24 cellular contexts compared by ENCODE assay signal in genomic region chr5:57581772-57582171, GRCh38.
DNase-seq lines count a peak whose midpoint lies in the region; ATAC-seq, FAIRE-seq and TF ChIP-seq lines count a peak whose summit lies in the region.
"Had no signal": no experiment of that assay in that cellular context is flagged by ENCODE, and none has a peak within 500 bp of the region (broad histone marks: within the 10 kb centered on the region; RNA-seq: fewer than 3 reads in every experiment).

No MANE protein-coding gene starts in this region.

- TF ChIP-seq CTCF in A549 (IDR thresholded peaks at IDR 0.05): no peak

- DNase-seq in A549 (ENCODE audit: low read depth in 1 of 2, low spot score in 1 of 2): no peak
- DNase-seq in astrocyte of the hippocampus (ENCODE audit: low read depth, low spot score): peak; percentile 52
- DNase-seq in mesenchymal stem cell: no peak
- DNase-seq in stromal cell of bone marrow (ENCODE audit: low read depth): peak; percentile 41
- no peak for DNase-seq in NCI-H2081 (lab: John Stamatoyannopoulos, UW)
- DNase-seq in NCI-H1436 (lab: John Stamatoyannopoulos, UW): no peak
- DNase-seq in HT-29 (ENCODE audit: low spot score): no peak
- DNase-seq: 8988T, DMS153, DND-41, Karpas-422, NCI-H1092, NCI-H1436 treated with DMSO at 0.1 percent for 48 hours, NCI-H187 treated with DMSO at 0.1 percent for 48 hours, NCI-H2107, NCI-H446, NCI-H526, PC-9 had no signal

- CTCF ChIA-PET in A549 (lab: Yijun Ruan, JAX): no interaction called here

- H3K4me2 ChIP-seq in A549: no peak overlapping the region
- no peak overlapping the region for H3K4me2 ChIP-seq in mesenchymal stem cell (ENCODE audit: low read length, poor library complexity, severe bottlenecking)
- H3K4me2 ChIP-seq: PC-9 had no signal

- no peak overlapping the region for H3K18ac ChIP-seq in mesenchymal stem cell (ENCODE audit: low read depth in 1 of 2, low read length in 2 of 2)

- H2BK12ac ChIP-seq in mesenchymal stem cell (ENCODE audit: low read length in 2 of 2): no peak overlapping the region

- H3K36me3 ChIP-seq in mesenchymal stem cell (ENCODE audit: control insufficient read depth in 1 of 2, insufficient read depth in 2 of 2, low read depth in 1 of 2, low read length in 2 of 2): no peaks in the 10 kb centered on the region
- H3K36me3 ChIP-seq: SJSA1 had no signal

- FAIRE-seq in A549 (lab: Jason Lieb, UNC): no peak
- FAIRE-seq: GM12892, GM19239, H54 had no signal

- H3K9me3 ChIP-seq in A549: no peaks in the 10 kb centered on the region
- no peaks in the 10 kb centered on the region for H3K9me3 ChIP-seq in mesenchymal stem cell (ENCODE audit: control insufficient read depth, low read length)
- H3K9me3 ChIP-seq: SJSA1 had no signal

- 90% methylated on average over 2 of the region's 2 CpGs for WGBS in A549 (ENCODE audit: missing lambda C conversion rate)
- WGBS in mesenchymal stem cell: 90% methylated on average over 1 of the region's 2 CpGs

- H2BK15ac ChIP-seq in mesenchymal stem cell (ENCODE audit: low read depth, poor library complexity, severe bottlenecking): no peak overlapping the region

- no peak overlapping the region for H2BK120ac ChIP-seq in mesenchymal stem cell (ENCODE audit: low read depth, low read length)

- no peak overlapping the region for H4K91ac ChIP-seq in mesenchymal stem cell (ENCODE audit: low read length)

- POLR2A ChIA-PET in A549 (lab: Yijun Ruan, JAX): no interaction called here

- H3K79me1 ChIP-seq in mesenchymal stem cell (replicated peaks; ENCODE audit: low read length, poor library complexity, severe bottlenecking): no peaks in the 10 kb centered on the region

- H4K8ac ChIP-seq in mesenchymal stem cell (ENCODE audit: low read length): peak overlapping the region; percentile 17

- H3K27ac ChIP-seq in A549 (no peak overlapping the region), mesenchymal stem cell (ENCODE audit: low read length, poor library complexity, severe bottlenecking) (no peak overlapping the region)
- H3K27ac ChIP-seq: HL-60, PC-9, SJSA1 had no signal

- TF ChIP-seq RAD21 in A549 (conservative IDR thresholded peaks at IDR 0.05 in 1 of 2, IDR thresholded peaks at IDR 0.05 in 1 of 2): no peak

- no peak overlapping the region for H2BK5ac ChIP-seq in mesenchymal stem cell (ENCODE audit: low read depth, low read length, poor library complexity, severe bottlenecking)

- no peak overlapping the region for H2AFZ ChIP-seq in mesenchymal stem cell (ENCODE audit: low read depth, low read length)
- H2AFZ ChIP-seq: PC-9 had no signal

- no peak for TF ChIP-seq POLR2A in A549 (IDR thresholded peaks at IDR 0.05; ENCODE audit: low read length)

- no peaks in the 10 kb centered on the region for H3K4me1 ChIP-seq in A549
- H3K4me1 ChIP-seq in mesenchymal stem cell (ENCODE audit: control insufficient read depth, insufficient read depth, low read depth, low read length): no peaks in the 10 kb centered on the region
- H3K4me1 ChIP-seq: SJSA1 had no signal

- ATAC-seq in A549 (no peak), HG03520 (IDR thresholded peaks at IDR 0.05; ENCODE audit: unreplicated experiment) (no peak)

- H3K4ac ChIP-seq in mesenchymal stem cell (ENCODE audit: low read depth in 1 of 2, low read length in 2 of 2): no peak overlapping the region

- H3K23ac ChIP-seq in mesenchymal stem cell (ENCODE audit: low read length in 2 of 2): no peak overlapping the region

- peak overlapping the region; percentile 16 for H3K9ac ChIP-seq in mesenchymal stem cell (ENCODE audit: low read length)

- H2AK5ac ChIP-seq in mesenchymal stem cell (ENCODE audit: low read length, severe bottlenecking): no peak overlapping the region

- no peak overlapping the region for H3K14ac ChIP-seq in mesenchymal stem cell (ENCODE audit: low read length in 2 of 2)

- H3K4me3 ChIP-seq in A549 (no peak overlapping the region), mesenchymal stem cell (ENCODE audit: insufficient read depth in 1 of 2, low read depth in 1 of 2, low read length in 2 of 2) (peak overlapping the region in 1 of 2 experiments; percentile 6)
- H3K4me3 ChIP-seq: PC-9, SJSA1 had no signal

- TF ChIP-seq EP300 in A549 (IDR thresholded peaks at IDR 0.05): no peak

- no peaks in the 10 kb centered on the region for H3K27me3 ChIP-seq in mesenchymal stem cell (ENCODE audit: control insufficient read depth in 1 of 2, insufficient read depth in 1 of 2, low read length in 2 of 2)
- H3K27me3 ChIP-seq: SJSA1 had no signal

TF ChIP-seq in A549, 52 proteins besides CTCF, POLR2A, EP300 and RAD21:
- TF ChIP-seq MAFK (IDR thresholded peaks at IDR 0.05; ENCODE audit: partially characterized antibody) (peak; percentile 51), MAZ (IDR thresholded peaks at IDR 0.05; ENCODE audit: borderline replicate concordance, low read depth, low read length) (no peak)

Comparison
In these comparisons a context has a peak if more than half of its experiments do, and no peak if none do; other contexts are left out.
1. DNase-seq: peak in astrocyte of the hippocampus (single experiment) and stromal cell of bone marrow (single experiment); none in A549 (0 of 2), mesenchymal stem cell (single experiment), NCI-H2081 (0 of 2), NCI-H1436 (single experiment) and HT-29 (single experiment).